ENCODE assay signal across 9 cellular contexts in genomic region chr4:40227284-40227683, GRCh38. TPM values are rescaled to one million over a fixed set of nuclear protein-coding genes. Genes with fewer than 3 reads are reported as not detected.
DNase-seq lines count a peak whose midpoint lies in the region; ATAC-seq and TF ChIP-seq lines count a peak whose summit lies in the region.
"Had no signal": no experiment of that assay in that cellular context is flagged by ENCODE, and none has a peak within 500 bp of the region (broad histone marks: within the 10 kb centered on the region; RNA-seq: fewer than 3 reads in every experiment).

No MANE protein-coding gene starts in this region.

- H3K27me3 Mint-ChIP-seq in activated CD4-positive, alpha-beta memory T cell treated with anti-CD3 and anti-CD28 coated beads for 36 hours = no peaks in the 10 kb centered on the region
- H3K27me3 Mint-ChIP-seq in type B pancreatic cell = no peaks in the 10 kb centered on the region

- peak overlapping the region; percentile 61 for H3K4me3 Mint-ChIP-seq in activated CD4-positive, alpha-beta memory T cell treated with anti-CD3 and anti-CD28 coated beads for 36 hours
- H3K4me3 Mint-ChIP-seq in type B pancreatic cell = no peak overlapping the region

- no peaks in the 10 kb centered on the region for H3K9me3 Mint-ChIP-seq in activated CD4-positive, alpha-beta memory T cell treated with anti-CD3 and anti-CD28 coated beads for 36 hours
- no peaks in the 10 kb centered on the region for H3K9me3 Mint-ChIP-seq in type B pancreatic cell

- CTCF ChIA-PET in activated CD4-positive, alpha-beta memory T cell treated with anti-CD3 and anti-CD28 coated beads for 36 hours (lab: Charles Lee) = interaction anchor here (0.8 to 11.2 kb wide), 11 partner anchors 10 to 89 kb away, joined by 3 to 106 read pairs (median 4); no protein-coding TSS in a partner anchor

- intact Hi-C loops in activated CD4-positive, alpha-beta memory T cell treated with anti-CD3 and anti-CD28 coated beads for 36 hours (cut with micrococcal nuclease) = loop anchor here (1.0 to 10.0 kb wide), 10 partner anchors 22 to 678 kb away; partner anchors contain the start of gene N4BP2

- POLR2A ChIA-PET in activated CD4-positive, alpha-beta memory T cell treated with anti-CD3 and anti-CD28 coated beads for 36 hours (lab: Charles Lee) = interaction anchor here (0.6 to 5.8 kb wide), 17 partner anchors 10 to 171 kb away, joined by 3 to 97 read pairs (median 7); partner anchors contain the start of genes N4BP2 and RHOH

- TF ChIP-seq CTCF in type B pancreatic cell (conservative IDR thresholded peaks at IDR 0.05) = no peak

- H3K27ac Mint-ChIP-seq in activated CD4-positive, alpha-beta memory T cell treated with anti-CD3 and anti-CD28 coated beads for 36 hours = peak overlapping the region; percentile 94
- no peak overlapping the region for H3K27ac Mint-ChIP-seq in type B pancreatic cell

- peaks cover 89% of the 10 kb centered on the region for H3K4me1 Mint-ChIP-seq in activated CD4-positive, alpha-beta memory T cell treated with anti-CD3 and anti-CD28 coated beads for 36 hours (ENCODE audit: low read depth)
- H3K4me1 Mint-ChIP-seq in type B pancreatic cell (ENCODE audit: unreplicated experiment) = peaks cover 14% of the 10 kb centered on the region

- peak; percentile 55 to 62 for ATAC-seq in activated CD4-positive, CD25-positive, alpha-beta regulatory T cell treated with anti-CD3 and anti-CD28 coated beads, Interleukin-2, amount 50 U/mL, for 24 hours
- peak; percentile 63 for ATAC-seq in HG03045 (IDR thresholded peaks at IDR 0.05; ENCODE audit: unreplicated experiment)
- no peak for ATAC-seq in left lobe of liver
- ATAC-seq: left ventricle myocardium superior had no signal

- DNase-seq in activated CD4-positive, CD25-positive, alpha-beta regulatory T cell treated with anti-CD3 and anti-CD28 coated beads, Interleukin-2, amount 50 U/mL, for 72 hours = no peak
- DNase-seq in activated CD4-positive, alpha-beta memory T cell treated with anti-CD3 and anti-CD28 coated beads for 36 hours = peak; percentile 84
- DNase-seq in stimulated activated CD4-positive, alpha-beta T cell treated with anti-CD3 and anti-CD28 coated beads, TNF-alpha, amount 100 ng/mL, for 24 hours (ENCODE audit: low read depth in 3 of 3) = peak; percentile 45 to 66 (median 65)
- DNase-seq in type B pancreatic cell (ENCODE audit: extremely low spot score, unreplicated experiment) (no peak), left lobe of liver (ENCODE audit: low spot score) (no peak), SW480 (ENCODE audit: low spot score) (no peak)
- DNase-seq: left ventricle myocardium superior had no signal

- peaks cover 62% of the 10 kb centered on the region for H3K36me3 Mint-ChIP-seq in activated CD4-positive, alpha-beta memory T cell treated with anti-CD3 and anti-CD28 coated beads for 36 hours
- no peaks in the 10 kb centered on the region for H3K36me3 Mint-ChIP-seq in type B pancreatic cell

RNA-seq across cellular contexts. Expression of gene RHOH, which starts 30.5 kb away (rescaled TPM):
- total RNA-seq in activated CD4-positive, alpha-beta memory T cell treated with anti-CD3 and anti-CD28 coated beads for 36 hours = 10 to 100 TPM; 97.5 to 98.6 TPM
- total RNA-seq in type B pancreatic cell (ENCODE audit: low replicate concordance) (3.1 and 5.4 TPM in 2 replicates), left lobe of liver (0.70 TPM)

Comparison
In these comparisons a context has a peak if more than half of its experiments do, and no peak if none do; other contexts are left out.
1. DNase-seq: peak in activated CD4-positive, alpha-beta memory T cell treated with anti-CD3 and anti-CD28 coated beads for 36 hours (single experiment) and stimulated activated CD4-positive, alpha-beta T cell treated with anti-CD3 and anti-CD28 coated beads, TNF-alpha, amount 100 ng/mL, for 24 hours (3 of 3); none in activated CD4-positive, CD25-positive, alpha-beta regulatory T cell treated with anti-CD3 and anti-CD28 coated beads, Interleukin-2, amount 50 U/mL, for 72 hours (single experiment), type B pancreatic cell (single experiment), left lobe of liver (single experiment) and SW480 (single experiment).
2. RNA of gene RHOH, which starts 30.5 kb away (total RNA-seq): 97.5 to 98.6 TPM in activated CD4-positive, alpha-beta memory T cell treated with anti-CD3 and anti-CD28 coated beads for 36 hours; 3.1 to 5.4 TPM in type B pancreatic cell and 0.70 TPM in left lobe of liver (single experiment); every median in the first group is over 10 times any median in the second.